8 cellular contexts compared by ENCODE assay signal in genomic region chr13:102598061-102598460, GRCh38. TPM values are rescaled to one million over a fixed set of nuclear protein-coding genes. Genes with fewer than 3 reads are reported as not detected.
DNase-seq lines count a peak whose midpoint lies in the region; ATAC-seq and TF ChIP-seq lines count a peak whose summit lies in the region.

No MANE protein-coding gene starts in this region.

- peak overlapping the region; percentile 53 for H3K27ac Mint-ChIP-seq in progenitor cell of endocrine pancreas

- H4K20me1 ChIP-seq in OCI-LY7 (ENCODE audit: insufficient read depth, low read length): peaks cover 11% of the 10 kb centered on the region

- H3K4me3 ChIP-seq in OCI-LY7 (ENCODE audit: low read depth, low read length, poor library complexity, severe bottlenecking): peak overlapping the region; percentile 86
- peak overlapping the region; percentile 84 to 99 (median 98) for H3K4me3 ChIP-seq in esophagus muscularis mucosa

- H3K27me3 ChIP-seq in esophagus muscularis mucosa: peaks cover 0 to 4% (median 0%) of the 10 kb centered on the region in 4 donors

- POLR2A ChIA-PET in OCI-LY7 (lab: Charles Lee): no interaction called here

- no peak for ATAC-seq in GM21423 (IDR thresholded peaks at IDR 0.05; ENCODE audit: unreplicated experiment)

- H3K27ac ChIP-seq in OCI-LY7 (ENCODE audit: low read depth, low read length, poor library complexity, severe bottlenecking): peak overlapping the region; percentile 91
- H3K27ac ChIP-seq in esophagus muscularis mucosa (replicated peaks in 1 of 4): peak overlapping the region in 3 of 4 donors; percentile 93 to 97 (median 97)

- peak overlapping the region; percentile 95 for H3K4me2 ChIP-seq in OCI-LY7 (ENCODE audit: low read length)

- peaks cover 6% of the 10 kb centered on the region; the same call in 1 of the 2 replicates for H3K4me1 ChIP-seq in ES-I3 (ENCODE audit: insufficient read depth, low read length)
- peaks cover 20% of the 10 kb centered on the region for H3K4me1 ChIP-seq in OCI-LY7 (ENCODE audit: insufficient read depth, low read length, poor library complexity, severe bottlenecking)
- peaks cover 27 to 51% (median 40%) of the 10 kb centered on the region in 4 donors for H3K4me1 ChIP-seq in esophagus muscularis mucosa

- CTCF ChIA-PET in OCI-LY7 (lab: Charles Lee; ENCODE audit: unreplicated experiment): no interaction called here

- DNase-seq in OCI-LY7 (ENCODE audit: low spot score) (no peak), esophagus muscularis mucosa (ENCODE audit: extremely low spot score) (no peak), progenitor cell of endocrine pancreas (ENCODE audit: low spot score, unreplicated experiment) (no peak), UCSD-AML1 (lab: John Stamatoyannopoulos, UW; ENCODE audit: unreplicated experiment) (no peak)
- no peak for DNase-seq in activated CD4-positive, alpha-beta T cell treated with anti-CD3 and anti-CD28 coated beads for 48 hours
- no peak for DNase-seq in effector CD8-positive, alpha-beta T cell (lab: John Stamatoyannopoulos, UW)

- H3K36me3 ChIP-seq in ES-I3 (ENCODE audit: insufficient read depth, low read length) (no peaks in the 10 kb centered on the region), OCI-LY7 (ENCODE audit: insufficient read depth, low read length) (peaks cover 14% of the 10 kb centered on the region), esophagus muscularis mucosa (no peaks in the 10 kb centered on the region)

- no peaks in the 10 kb centered on the region for H3K9me3 ChIP-seq in ES-I3 (ENCODE audit: control insufficient read depth, insufficient read depth, low read length)
- no peaks in the 10 kb centered on the region for H3K9me3 ChIP-seq in OCI-LY7 (ENCODE audit: low read length)
- no peaks in the 10 kb centered on the region for H3K9me3 ChIP-seq in esophagus muscularis mucosa

- BruUV-seq in OCI-LY7 (replicated peaks; lab: Mats Ljungman, UMichigan): no TSS peak

- H3K79me2 ChIP-seq in OCI-LY7 (ENCODE audit: insufficient read depth, low read depth, low read length): peaks cover 76% of the 10 kb centered on the region

- intact Hi-C loops in OCI-LY7 (cut with micrococcal nuclease; ENCODE audit: unreplicated experiment) (loop anchor here (5.0 kb wide), 1 partner anchor 156 kb away; no protein-coding TSS in a partner anchor), esophagus muscularis mucosa (cut with DNase I) (loop anchor here (2.0 kb wide), 1 partner anchor 175 kb away; the partner anchor contains the start of gene TEX30)

- no peaks in the 10 kb centered on the region for H3K9me3 Mint-ChIP-seq in progenitor cell of endocrine pancreas (ENCODE audit: low read depth)

- no peak overlapping the region for H2AFZ ChIP-seq in OCI-LY7 (ENCODE audit: low read length)

- no peak for TF ChIP-seq EP300 in esophagus muscularis mucosa (IDR thresholded peaks at IDR 0.05)

- WGBS in esophagus muscularis mucosa: under 1% methylated on average over 6 of the region's 6 CpGs

- peak overlapping the region; percentile 98 for H3K4me3 Mint-ChIP-seq in progenitor cell of endocrine pancreas (ENCODE audit: low read depth)

- H3K9me2 ChIP-seq in OCI-LY7 (ENCODE audit: insufficient read depth, low read length): no peaks in the 10 kb centered on the region

- TF ChIP-seq POLR2A in esophagus muscularis mucosa (IDR thresholded peaks at IDR 0.05; ENCODE audit: low read depth): no peak

- peak overlapping the region; percentile 86 for H3K9ac ChIP-seq in ES-I3 (ENCODE audit: low read depth, low read length)

- no peaks in the 10 kb centered on the region for H3K36me3 Mint-ChIP-seq in progenitor cell of endocrine pancreas (ENCODE audit: insufficient read depth)

- H3K27me3 Mint-ChIP-seq in progenitor cell of endocrine pancreas: no peaks in the 10 kb centered on the region

- H3K4me1 Mint-ChIP-seq in progenitor cell of endocrine pancreas (ENCODE audit: low read depth): peaks cover 33% of the 10 kb centered on the region

- TF ChIP-seq CTCF in OCI-LY7 (conservative IDR thresholded peaks at IDR 0.05; ENCODE audit: low read length): no peak
- no peak for TF ChIP-seq CTCF in esophagus muscularis mucosa (IDR thresholded peaks at IDR 0.05)
- TF ChIP-seq CTCF in progenitor cell of endocrine pancreas (IDR thresholded peaks at IDR 0.05; ENCODE audit: unreplicated experiment): no peak

RNA-seq across cellular contexts. Expression of gene TPP2, which starts 1.3 kb away (rescaled TPM):
- total RNA-seq in OCI-LY7 (2014; rRNA removed; shearing (Covaris generic)): 31.1 and 31.4 TPM in 2 replicates
- total RNA-seq in OCI-LY7 (2022) (36.3 and 39.7 TPM in 2 replicates), esophagus muscularis mucosa (10 to 100 TPM; 30.3 to 38.4 (median 32.1) TPM), progenitor cell of endocrine pancreas (52.9 and 57.6 TPM in 2 replicates)
